ENCODE assay signal across 1 cellular context in the genomic region with DNA sequence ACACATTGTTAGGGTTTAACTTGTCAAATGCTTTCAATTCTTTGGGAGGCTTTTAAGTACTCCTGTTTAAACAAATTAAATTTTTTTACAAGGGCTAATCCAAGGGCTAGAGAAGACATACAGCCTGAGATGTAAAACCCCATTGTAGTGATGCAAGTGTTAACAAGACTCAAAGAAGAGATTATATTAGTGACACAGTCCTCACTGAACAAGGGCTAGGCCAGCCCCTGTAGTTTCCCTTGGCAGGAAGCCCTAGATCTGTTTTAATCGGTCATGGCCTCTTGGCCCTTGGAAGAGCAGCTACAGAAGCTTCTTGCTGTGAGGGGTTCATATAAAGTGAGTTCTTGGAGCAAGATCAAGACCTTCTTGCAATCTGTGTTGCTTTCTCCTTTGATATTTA.
TF ChIP-seq lines count a peak whose summit lies in the region.

No MANE protein-coding gene starts in this region.

TF ChIP-seq in HepG2, 621 proteins besides CTCF, POLR2A, EP300 and RAD21 (continued from another document):
- TF ChIP-seq NFKB2 (CRISPR knock-in tag; IDR thresholded peaks at IDR 0.05; ENCODE audit: borderline replicate concordance) (no peak), NCOR1 (IDR thresholded peaks at IDR 0.05; ENCODE audit: borderline replicate concordance, low read length) (no peak), ZNF432 (CRISPR knock-in tag; IDR thresholded peaks at IDR 0.05; ENCODE audit: borderline replicate concordance) (no peak), ZNF484 (CRISPR knock-in tag; IDR thresholded peaks at IDR 0.05; ENCODE audit: borderline replicate concordance, low read depth) (no peak), NFRKB (IDR thresholded peaks at IDR 0.05) (no peak), DNMT1 (CRISPR knock-in tag; IDR thresholded peaks at IDR 0.05) (no peak), ZNF264 (CRISPR knock-in tag; IDR thresholded peaks at IDR 0.05) (no peak), MLLT10 (CRISPR knock-in tag; IDR thresholded peaks at IDR 0.05) (no peak), CSRNP2 (CRISPR knock-in tag; conservative IDR thresholded peaks at IDR 0.05; ENCODE audit: low read depth) (no peak)
